ENCODE assay signal across 10 cellular contexts in genomic region chr19:6443986-6444385, GRCh38. TPM values are rescaled to one million over a fixed set of nuclear protein-coding genes. Genes with fewer than 3 reads are reported as not detected.
"Had no signal": no experiment of that assay in that cellular context is flagged by ENCODE, and none has a peak within 500 bp of the region (broad histone marks: within the 10 kb centered on the region; RNA-seq: fewer than 3 reads in every experiment).

No MANE protein-coding gene starts in this region.

- H2AFZ ChIP-seq: GM23248 had no signal

- H3K4me3 Mint-ChIP-seq: HFFc6 had no signal

- H3K4me2 ChIP-seq: KMS-11 had no signal

- H3K27ac ChIP-seq: GM23248, KMS-11 had no signal

- H3K4me1 ChIP-seq: HAP-1 had no signal

- ATAC-seq: HCT116 had no signal

- H3K27ac Mint-ChIP-seq: HFFc6 had no signal

- H3K9me3 ChIP-seq: HAP-1 had no signal

- DNase-seq: GM23248, GOT3, HFFc6, IMR-90, Karpas-422, KBM-7 had no signal

- H3K36me3 ChIP-seq: HAP-1 had no signal

- H3K4me3 ChIP-seq: GM23248, HAP-1 had no signal

RNA-seq across cellular contexts. Expression of gene SLC25A41, which starts 10.4 kb away (rescaled TPM):
- total RNA-seq: GM23248, HFFc6, IMR-90 had no signal

RNA-seq across cellular contexts. Expression of gene CRB3, which starts 20.1 kb away (rescaled TPM):
- total RNA-seq: GM23248, HFFc6, IMR-90 had no signal

RNA-seq across cellular contexts. Expression of gene DENND1C, which starts 37.6 kb away (rescaled TPM):
- total RNA-seq: GM23248, HFFc6, HT-29, IMR-90 had no signal
